ENCODE assay signal across 8 cellular contexts in genomic region chr19:14516746-14517438, GRCh38. TPM values are rescaled to one million over a fixed set of nuclear protein-coding genes. Genes with fewer than 3 reads are reported as not detected.
DNase-seq lines count a peak whose midpoint lies in the region; ATAC-seq, FAIRE-seq and TF ChIP-seq lines count a peak whose summit lies in the region.

No MANE protein-coding gene starts in this region.

- intact Hi-C loops in pancreas (cut with DNase I): no loop called here

- H3K4me1 ChIP-seq in pancreas: peaks cover 14 to 39% (median 34%) of the 10 kb centered on the region in 3 donors

- DNase-seq in GM12864 (ENCODE audit: low read depth) (no peak), RPMI8226 (peak; percentile 33), epithelial cell of esophagus (ENCODE audit: low read depth) (no peak), pancreas (peak in 3 of 6 donors; percentile 29 to 67 (median 63)), HTR-8/SVneo (ENCODE audit: insufficient read length, low spot score) (no peak)

- H3K27ac ChIP-seq in pancreas: peak overlapping the region in 3 of 4 donors; percentile 98 to 100 (median 98)

- peaks cover 0 to 12% (median 2%) of the 10 kb centered on the region in 3 donors for H3K36me3 ChIP-seq in pancreas

- H3K9me3 ChIP-seq in pancreas: no peaks in the 10 kb centered on the region

- H3K4me3 ChIP-seq in GM12864 (ENCODE audit: low read depth, low read length): peak overlapping the region; percentile 88
- peak overlapping the region; percentile 88 for H3K4me3 ChIP-seq in epithelial cell of esophagus (ENCODE audit: low read length)
- peak overlapping the region; percentile 43 to 95 (median 85) for H3K4me3 ChIP-seq in pancreas

- FAIRE-seq in pancreas (lab: Jason Lieb, UNC) (no peak), HTR-8/SVneo (lab: Jason Lieb, UNC) (no peak)

- TF ChIP-seq CTCF in GM12864 (IDR thresholded peaks at IDR 0.05; ENCODE audit: low read depth, low read length, missing control alignments): no peak
- no peak for TF ChIP-seq CTCF in epithelial cell of esophagus (IDR thresholded peaks at IDR 0.05; ENCODE audit: insufficient read depth, low read depth, low read length, missing control alignments)
- no peak for TF ChIP-seq CTCF in pancreas (IDR thresholded peaks at IDR 0.05)

- peak in 2 of 4 donors; percentile 0 to 1 for ATAC-seq in pancreas
- ATAC-seq in GM19452 (IDR thresholded peaks at IDR 0.05; ENCODE audit: unreplicated experiment): no peak
- no peak for ATAC-seq in HG02885 (IDR thresholded peaks at IDR 0.05; ENCODE audit: poor library complexity, unreplicated experiment)
- ATAC-seq in GM21381 (IDR thresholded peaks at IDR 0.05; ENCODE audit: unreplicated experiment): no peak

- H3K27me3 ChIP-seq in pancreas: no peaks in the 10 kb centered on the region

- 16 to 20% methylated on average over 22 of the region's 22 CpGs for WGBS in pancreas, 2 donors

RNA-seq across cellular contexts. Expression of gene DNAJB1, which starts 1.3 kb away (rescaled TPM):
- 10 to 100 TPM; 22.7 to 63.0 (median 29.3) TPM for total RNA-seq in pancreas
- 10 to 100 TPM; 22.4 to 39.6 TPM for polyA plus RNA-seq in pancreas

RNA-seq across cellular contexts. Expression of gene TECR, which starts 12.5 kb away (rescaled TPM):
- 10 to 100 TPM; 41.8 to 68.5 (median 50.8) TPM for total RNA-seq in pancreas
- 100 to 1,000 TPM; 115 to 129 TPM for polyA plus RNA-seq in pancreas

RNA-seq across cellular contexts. Expression of gene GIPC1, which starts 21.0 kb away (rescaled TPM):
- total RNA-seq in pancreas: 10 to 100 TPM; 19.0 to 34.0 (median 22.4) TPM
- 10 to 100 TPM; 53.0 to 53.1 TPM for polyA plus RNA-seq in pancreas

RNA-seq across cellular contexts. Expression of gene PTGER1, which starts 41.7 kb away (rescaled TPM):
- total RNA-seq in pancreas: under 1 TPM in 5 of 6 donors, not detected in 1; 0.12 to 0.58 (median 0.22) TPM
- polyA plus RNA-seq in pancreas: under 1 TPM; 0.31 to 0.61 TPM

RNA-seq across cellular contexts. Expression of gene NDUFB7, which starts 55.0 kb away (rescaled TPM):
- 10 to 100 TPM; 62.5 to 80.9 (median 71.7) TPM for total RNA-seq in pancreas
- 100 to 1,000 TPM; 247 to 270 TPM for polyA plus RNA-seq in pancreas
